24 cellular contexts compared by ENCODE assay signal in the genomic region with DNA sequence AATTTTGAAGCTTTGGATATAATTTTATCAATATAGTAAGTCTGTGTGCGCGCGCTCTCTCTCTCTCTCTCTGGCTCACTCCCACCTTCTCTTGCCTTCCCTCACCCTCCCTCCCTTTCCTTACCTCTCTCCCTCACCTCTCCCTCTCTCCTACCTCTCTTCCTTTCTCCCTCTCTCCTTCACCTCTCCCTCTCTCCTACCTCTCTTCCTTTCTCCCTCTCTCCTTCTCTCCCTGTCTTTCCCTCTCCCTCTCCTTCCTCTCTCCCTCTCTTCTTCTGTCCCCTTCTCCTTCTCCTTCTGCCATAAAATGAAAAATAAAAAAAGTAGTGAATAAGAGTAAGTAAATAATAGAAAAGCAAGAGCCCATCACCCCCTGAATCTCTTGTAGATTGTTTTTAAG. TPM values are rescaled to one million over a fixed set of nuclear protein-coding genes. Genes with fewer than 3 reads are reported as not detected.
DNase-seq lines count a peak whose midpoint lies in the region; ATAC-seq, FAIRE-seq and TF ChIP-seq lines count a peak whose summit lies in the region.
"Had no signal": no experiment of that assay in that cellular context is flagged by ENCODE, and none has a peak within 500 bp of the region (broad histone marks: within the 10 kb centered on the region; RNA-seq: fewer than 3 reads in every experiment).

No MANE protein-coding gene starts in this region.

- H3K79me2 ChIP-seq in GM23338 (replicated peaks; ENCODE audit: insufficient read depth) (no peaks in the 10 kb centered on the region), K562 (ENCODE audit: control insufficient read depth, insufficient read depth, low read length) (peaks cover 15% of the 10 kb centered on the region; the same call in 2 of the 3 replicates)

- no peak for TF ChIP-seq RAD21 in K562 (CRISPR knock-in tag; conservative IDR thresholded peaks at IDR 0.05 in 1 of 2, IDR thresholded peaks at IDR 0.05 in 1 of 2)

- 0 out of 3 replicates have a peak, but pooled peaks cover 3% of the 10 kb centered on the region for H3K9me3 Mint-ChIP-seq in GM23338
- H3K9me3 Mint-ChIP-seq: CD4-positive, CD25-positive, alpha-beta regulatory T cell; CD8-positive, alpha-beta T cell; HFFc6 had no signal

- H3K4me3 ChIP-seq in GM23338 (peak overlapping the region; percentile 20), HUES48 (ENCODE audit: low read depth, low read length) (peak overlapping the region; percentile 29; the same call in 1 of the 2 replicates), K562 (no peak overlapping the region), iPS-20b (ENCODE audit: low read length) (peak overlapping the region; percentile 29; the same call in 1 of the 2 replicates)
- H3K4me3 ChIP-seq: BLaER1 had no signal

- H3K9ac ChIP-seq in HUES48 (ENCODE audit: low read depth, low read length) = no peak overlapping the region
- no peak overlapping the region for H3K9ac ChIP-seq in K562 (ENCODE audit: insufficient read depth in 1 of 2, low read depth in 2 of 2, low read length in 2 of 2)
- no peak overlapping the region for H3K9ac ChIP-seq in iPS-20b (ENCODE audit: low read depth, low read length)
- H3K9ac ChIP-seq: BLaER1 had no signal

- TF ChIP-seq POLR2A in K562 (conservative IDR thresholded peaks at IDR 0.05) = no peak

- no peaks in the 10 kb centered on the region for H3K27me3 ChIP-seq in GM23338 (ENCODE audit: insufficient read depth)
- no peaks in the 10 kb centered on the region for H3K27me3 ChIP-seq in HUES48 (ENCODE audit: control insufficient read depth, insufficient read depth, low read length)
- H3K27me3 ChIP-seq in K562 (ENCODE audit: control insufficient read depth in 2 of 2, insufficient read depth in 2 of 2, low read length in 2 of 2) = no peaks in the 10 kb centered on the region
- H3K27me3 ChIP-seq in iPS-20b (ENCODE audit: insufficient read depth, low read length) = no peaks in the 10 kb centered on the region
- H3K27me3 ChIP-seq: BLaER1 had no signal

- no peaks in the 10 kb centered on the region for H3K36me3 ChIP-seq in GM23338 (ENCODE audit: insufficient read depth)
- H3K36me3 ChIP-seq in HUES48 (ENCODE audit: control insufficient read depth, insufficient read depth, low read length) = no peaks in the 10 kb centered on the region
- H3K36me3 ChIP-seq in K562 (ENCODE audit: control insufficient read depth, insufficient read depth, low read length) = no peaks in the 10 kb centered on the region
- no peaks in the 10 kb centered on the region for H3K36me3 ChIP-seq in iPS-20b (ENCODE audit: insufficient read depth, low read depth, low read length)
- H3K36me3 ChIP-seq: BLaER1 had no signal

- POLR2A ChIA-PET in K562 (lab: Yijun Ruan, JAX) = no interaction called here

- TF ChIP-seq CTCF in GM23338 (conservative IDR thresholded peaks at IDR 0.05; ENCODE audit: low read depth in 2 of 2) = no peak
- no peak for TF ChIP-seq CTCF in K562 (IDR thresholded peaks at IDR 0.05 in 2 of 3, conservative IDR thresholded peaks at IDR 0.05 in 1 of 3; ENCODE audit: insufficient read depth in 2 of 3, low read depth in 1 of 3, low read length in 3 of 3)

- no peak for FAIRE-seq in K562 (lab: Jason Lieb, UNC)
- FAIRE-seq: A204.1, G401.6, GM12892, GM19239 had no signal

- H3K9me3 ChIP-seq in HUES48 (ENCODE audit: control insufficient read depth, insufficient read depth, low read length) = no peaks in the 10 kb centered on the region
- no peaks in the 10 kb centered on the region for H3K9me3 ChIP-seq in K562 (replicated peaks; ENCODE audit: control insufficient read depth, insufficient read depth, low read depth, low read length)
- H3K9me3 ChIP-seq in iPS-20b (ENCODE audit: insufficient read depth, low read depth, low read length) = no peaks in the 10 kb centered on the region
- H3K9me3 ChIP-seq: BLaER1, Caco-2 had no signal

- no peak overlapping the region for H2AFZ ChIP-seq in GM23338
- peak overlapping the region; percentile 60; the same call in 1 of the 2 replicates for H2AFZ ChIP-seq in K562 (ENCODE audit: low read depth, low read length)

- H3K27ac ChIP-seq in GM23338 (ENCODE audit: low read depth) = peak overlapping the region; percentile 85
- H3K27ac ChIP-seq in HUES48 (ENCODE audit: low read depth, low read length) = no peak overlapping the region
- H3K27ac ChIP-seq in K562 (ENCODE audit: extremely low read depth, low read depth, low read length) = no peak overlapping the region
- no peak overlapping the region for H3K27ac ChIP-seq in iPS-20b (ENCODE audit: low read length)
- H3K27ac ChIP-seq: 22Rv1, BLaER1, C4-2B had no signal

- no TSS peak for BruUV-seq in K562 (replicated peaks; lab: Mats Ljungman, UMichigan)

- WGBS in K562 (ENCODE audit: insufficient coverage, low coverage, missing lambda C conversion rate) = 90% methylated on average over 3 of the region's 3 CpGs

- H3K4me2 ChIP-seq in GM23338 = peak overlapping the region; percentile 69
- no peak overlapping the region for H3K4me2 ChIP-seq in K562 (ENCODE audit: insufficient read depth, low read length)
- H3K4me2 ChIP-seq: BLaER1 had no signal

- ATAC-seq in GM23338 (peak; percentile 66), K562 (no peak), GM19324 (IDR thresholded peaks at IDR 0.05; ENCODE audit: low FRiP score, unreplicated experiment) (no peak), GM18502 (IDR thresholded peaks at IDR 0.05; ENCODE audit: poor library complexity, unreplicated experiment) (no peak)
- ATAC-seq: CD8-positive, alpha-beta T cell; HCT116 had no signal

- no peak for TF ChIP-seq EP300 in K562 (IDR thresholded peaks at IDR 0.05; ENCODE audit: low read length)

- H3K4me1 ChIP-seq in GM23338 (ENCODE audit: insufficient read depth) (peaks cover 33% of the 10 kb centered on the region), HUES48 (ENCODE audit: control insufficient read depth, insufficient read depth, low read length) (peaks cover 19% of the 10 kb centered on the region), K562 (replicated peaks in 1 of 2; ENCODE audit: control insufficient read depth in 2 of 2, insufficient read depth in 2 of 2, low read length in 2 of 2) (peaks cover 22 to 23% of the 10 kb centered on the region in 2 experiments; a peak in 4 of 5 replicates), iPS-20b (ENCODE audit: insufficient read depth, low read length) (peaks cover 16% of the 10 kb centered on the region)

- H3K27ac Mint-ChIP-seq in GM23338 = peak overlapping the region; percentile 6
- H3K27ac Mint-ChIP-seq: B cell; CD4-positive, CD25-positive, alpha-beta regulatory T cell; CD8-positive, alpha-beta T cell; HFFc6 had no signal

- DNase-seq in GM23338 (ENCODE audit: low spot score) (peak; percentile 44), K562 (ENCODE audit: extremely low read depth in 1 of 4, low spot score in 3 of 4) (no peak), germinal center (ENCODE audit: low spot score) (no peak)
- DNase-seq: Caco-2; CD4-positive, CD25-positive, alpha-beta regulatory T cell; CD8-positive, alpha-beta T cell; DMS153; DND-41; GOT3; H7; HFFc6 had no signal

- intact Hi-C loops in K562 (cut with micrococcal nuclease) = no loop called here

- no peaks in the 10 kb centered on the region for H4K20me1 ChIP-seq in GM23338 (replicated peaks; ENCODE audit: insufficient read depth)
- H4K20me1 ChIP-seq in K562 (replicated peaks; ENCODE audit: control insufficient read depth, insufficient read depth, low read length) = no peaks in the 10 kb centered on the region
- H4K20me1 ChIP-seq: BLaER1 had no signal

- peak overlapping the region; percentile 6; the same call in 2 of the 3 replicates for H3K4me3 Mint-ChIP-seq in GM23338
- H3K4me3 Mint-ChIP-seq: B cell; CD4-positive, CD25-positive, alpha-beta regulatory T cell; CD8-positive, alpha-beta T cell; HFFc6 had no signal

- H3K4me1 Mint-ChIP-seq in GM23338 = peaks cover 26% of the 10 kb centered on the region

- no peaks in the 10 kb centered on the region for H3K27me3 Mint-ChIP-seq in GM23338 (ENCODE audit: insufficient read depth, low read depth, poor library complexity)

- H3K36me3 Mint-ChIP-seq in GM23338 (ENCODE audit: low read depth) = peaks cover 8% of the 10 kb centered on the region; the same call in 1 of the 3 replicates
- H3K36me3 Mint-ChIP-seq: CD4-positive, CD25-positive, alpha-beta regulatory T cell; CD8-positive, alpha-beta T cell had no signal

- CTCF ChIA-PET in K562 (lab: Yijun Ruan, JAX; ENCODE audit: low intra/inter-chr PET ratio) = no interaction called here

- in situ Hi-C loops in K562 (cut with MboI) = no loop called here

- no peaks in the 10 kb centered on the region for H3K9me2 ChIP-seq in GM23338 (ENCODE audit: insufficient read depth)

- H3F3A ChIP-seq in GM23338 (replicated peaks; ENCODE audit: low read depth) = no peaks in the 10 kb centered on the region

- no peaks in the 10 kb centered on the region for H3K9me1 ChIP-seq in K562 (ENCODE audit: control insufficient read depth, insufficient read depth, low read length)

TF ChIP-seq in GM23338, 12 proteins besides CTCF, POLR2A, EP300 and RAD21 (continues in another document):
- TF ChIP-seq EZH2 (IDR thresholded peaks at IDR 0.05; ENCODE audit: low read depth, unreplicated experiment) = no peak
- no peak for TF ChIP-seq NANOG (IDR thresholded peaks at IDR 0.05; ENCODE audit: borderline replicate concordance)
- TF ChIP-seq ZNF114 (CRISPR knock-in tag; IDR thresholded peaks at IDR 0.05) = no peak

TF ChIP-seq in K562, 482 proteins besides CTCF, POLR2A, EP300 and RAD21 (continues in another document):
- 0 out of 2 replicates have a peak, but pooled peaks have one; percentile 27 for TF ChIP-seq MTA1 (IDR thresholded peaks at IDR 0.05; ENCODE audit: borderline replicate concordance)

RNA-seq across cellular contexts. Expression of gene NUDT4, which starts 9.0 kb away (rescaled TPM):
- total RNA-seq in GM23338 (2014; rRNA removed; shearing (Covaris generic)) = 67.2 and 69.7 TPM in 2 replicates
- polyA plus RNA-seq in GM23338 (2016; fragmentation: Nextera tagmentation; extraction: Ambion mirVana) (29.5 and 32.3 TPM in 2 replicates), K562 (2011; rRNA removed) (112 and 164 TPM in 2 replicates), K562 (2014; fragmentation: Illumina TruSeq; extraction: Trizol) (116 and 128 TPM in 2 replicates), K562 (2014; fragmentation: Nextera tagmentation; extraction: Ambion mirVana) (10 to 100 TPM; 38.1 to 60.2 TPM), K562 (2014; rRNA removed) (84.6 and 94.2 TPM in 2 replicates)
- 29.5 and 81.9 TPM in 2 replicates for total RNA-seq in K562 (2011; cell fraction: chromatin; rRNA removed; ENCODE audit: low replicate concordance)
- total RNA-seq in K562 (2011; cell fraction: nucleolus; rRNA removed) = 29.0 and 33.4 TPM in 2 replicates
- 63.9 and 138 TPM in 2 replicates for total RNA-seq in K562 (2011; cell fraction: nucleoplasm; rRNA removed)
- total RNA-seq in K562 (2014; rRNA removed) (87.5 and 102 TPM in 2 replicates), K562 (2014; rRNA removed; fragmentation: Illumina TruSeq; extraction: Trizol) (158 and 187 TPM in 2 replicates), K562 (2015; rRNA removed; fragmentation: Illumina TruSeq; extraction: Trizol) (87.4 and 99.2 TPM in 2 replicates), K562 (2021) (132 and 147 TPM in 2 replicates)
- polyA plus RNA-seq in K562 (2011; cell fraction: cytosol; rRNA removed) = 57.9 and 68.4 TPM in 2 replicates
- polyA plus RNA-seq in K562 (2011; cell fraction: nucleus; rRNA removed) = 14.0 and 27.3 TPM in 2 replicates
- 64.5 and 88.2 TPM in 2 replicates for polyA plus RNA-seq in K562 (2012)
- polyA minus RNA-seq in K562 (2011; rRNA and poly(A)+ RNA removed) = 147 and 162 TPM in 2 replicates
- polyA minus RNA-seq in K562 (2011; cell fraction: cytosol; rRNA and poly(A)+ RNA removed) = 62.3 and 75.6 TPM in 2 replicates
- polyA minus RNA-seq in K562 (2011; cell fraction: nucleus; rRNA and poly(A)+ RNA removed) = 27.5 and 37.5 TPM in 2 replicates
